Comparison of ENCODE assay signal across 18 cellular contexts in the genomic region with DNA sequence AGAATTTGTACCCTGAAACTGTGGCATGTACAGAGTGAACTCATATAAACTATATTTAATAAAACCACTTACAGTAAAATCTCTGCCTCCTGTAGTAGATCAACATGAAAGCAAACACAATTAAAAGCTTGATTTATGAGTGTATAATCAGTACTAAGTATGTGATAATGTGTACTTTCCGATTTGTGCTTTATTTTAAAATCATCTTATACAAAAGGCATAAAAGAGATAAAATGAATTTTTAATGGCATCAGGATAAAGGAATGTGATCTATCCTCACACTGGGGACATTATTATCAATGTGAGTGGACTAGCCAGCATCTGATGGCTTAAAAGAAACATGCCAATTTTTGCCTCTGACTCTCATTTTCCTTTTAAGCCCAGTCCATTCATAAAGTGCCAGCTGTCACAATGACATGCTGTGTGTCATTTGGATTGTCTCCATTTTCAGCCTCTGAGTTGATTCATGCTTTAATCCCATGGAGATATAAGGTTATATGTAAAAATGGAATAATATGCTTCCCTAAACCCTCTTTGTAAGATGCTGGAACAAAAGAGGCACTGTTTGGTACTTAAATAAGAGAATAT.
"Had no signal": no experiment of that assay in that cellular context is flagged by ENCODE, and none has a peak within 500 bp of the region (broad histone marks: within the 10 kb centered on the region; RNA-seq: fewer than 3 reads in every experiment).

No MANE protein-coding gene starts in this region.

- H3K4me3 ChIP-seq: body of pancreas, dorsolateral prefrontal cortex, psoas muscle, testis, upper lobe of right lung had no signal

- H3K4me1 ChIP-seq: body of pancreas, psoas muscle, testis, upper lobe of right lung had no signal

- H3K27ac ChIP-seq: body of pancreas, dorsolateral prefrontal cortex, psoas muscle, testis, upper lobe of right lung had no signal

- H3K27me3 ChIP-seq: body of pancreas, dorsolateral prefrontal cortex, testis, upper lobe of right lung had no signal

- FAIRE-seq: endometrium had no signal

- H3K36me3 ChIP-seq: upper lobe of right lung had no signal

- ATAC-seq: activated CD4-positive, CD25-positive, alpha-beta regulatory T cell treated with anti-CD3 and anti-CD28 coated beads, Interleukin-2, amount 50 U/mL, for 24 hours; body of pancreas; esophagus mucosa; natural killer cell treated with Interleukin-12 subunit alpha and Interleukin-12 subunit beta and Interleukin-15 and Interleukin-18, amount 100 ng/mL, for 72 hours; psoas muscle; sciatic nerve; upper lobe of right lung had no signal

- DNase-seq: activated naive CD4-positive, alpha-beta T cell treated with anti-CD3 and anti-CD28 coated beads, Interleukin-2, amount 50 U/mL, for 16 hours; activated T-cell treated with anti-CD3 and anti-CD28 coated beads, Interleukin-2, amount 50 U/mL, for 1 hour; body of pancreas; dorsolateral prefrontal cortex; immature natural killer cell; mammary epithelial cell; psoas muscle; stimulated activated CD4-positive, alpha-beta T cell treated with anti-CD3 and anti-CD28 coated beads, Interleukin-12 subunit alpha, Interleukin-12 subunit beta, amount 100 ng/mL, for 4 hours; stimulated activated CD4-positive, alpha-beta T cell treated with anti-CD3 and anti-CD28 coated beads, Interleukin-2, amount 100 ng/mL, for 48 hours; stimulated activated naive CD4-positive, alpha-beta T cell treated with Interleukin-2 at 50 U/mL for 16 hours; T-helper 2 cell; testis; upper lobe of right lung had no signal

- H3K9me3 ChIP-seq: body of pancreas, testis, upper lobe of right lung had no signal
